In genomic region chr9:122291458-122291857, GRCh38 we compare ENCODE assay signal across 27 cellular contexts.
"Had no signal": no experiment of that assay in that cellular context is flagged by ENCODE, and none has a peak within 500 bp of the region (broad histone marks: within the 10 kb centered on the region; RNA-seq: fewer than 3 reads in every experiment).

No MANE protein-coding gene starts in this region.

- ATAC-seq: activated CD4-positive, CD25-positive, alpha-beta regulatory T cell treated with anti-CD3 and anti-CD28 coated beads, Interleukin-2, amount 50 U/mL, for 24 hours; activated CD8-positive, alpha-beta T cell treated with anti-CD3 and anti-CD28 coated beads for 36 hours; activated T-cell treated with anti-CD3 and anti-CD28 coated beads, Interleukin-2, amount 50 U/mL, for 4 hours; activated T-helper 17 cell treated with anti-CD3 and anti-CD28 coated beads, Interleukin-2, amount 50 U/mL, for 72 hours; esophagus mucosa had no signal

- H3K27ac ChIP-seq: brain microvascular endothelial cell, coronary artery, dorsolateral prefrontal cortex, WERI-Rb-1 had no signal

- H3K4me3 ChIP-seq: coronary artery, dorsolateral prefrontal cortex had no signal

- H3K27me3 ChIP-seq: brain microvascular endothelial cell, dorsolateral prefrontal cortex had no signal

- FAIRE-seq: astrocyte, bronchial epithelial cell, frontal cortex had no signal

- DNase-seq: activated B cell treated with CpG ODN at 0.5 μM for 24 hours; activated CD4-positive, alpha-beta T cell treated with anti-CD3 and anti-CD28 coated beads for 48 hours; activated CD4-positive, alpha-beta T cell treated with anti-CD3 and anti-CD28 coated beads, Interleukin-2, amount 50 U/mL, for 1 hour; activated CD4-positive, alpha-beta T cell treated with anti-CD3 and anti-CD28 coated beads, Interleukin-2, amount 50 U/mL, for 48 hours; activated CD8-positive, alpha-beta memory T cell treated with anti-CD3 and anti-CD28 coated beads for 24 hours; activated CD8-positive, alpha-beta T cell treated with anti-CD3 and anti-CD28 coated beads for 36 hours; activated effector memory CD4-positive, alpha-beta T cell treated with Interleukin-2 at 50 U/mL for 16 hours; activated gamma-delta T cell treated with Interleukin-2 at 50 U/mL for 16 hours; activated naive CD4-positive, alpha-beta T cell treated with anti-CD3 and anti-CD28 coated beads, Interleukin-2, amount 50 U/mL, for 16 hours; activated naive CD4-positive, alpha-beta T cell treated with Interleukin-2 at 50 U/mL for 16 hours; activated T-cell treated with anti-CD3 and anti-CD28 coated beads, Interleukin-2, amount 50 U/mL, for 4 hours; amniotic stem cell; anterior cingulate cortex; brain microvascular endothelial cell; dorsolateral prefrontal cortex; effector memory CD4-positive, alpha-beta T cell; endodermal cell; head of caudate nucleus; T1000; WERI-Rb-1 had no signal
